8 cellular contexts compared by ENCODE assay signal in the genomic region with DNA sequence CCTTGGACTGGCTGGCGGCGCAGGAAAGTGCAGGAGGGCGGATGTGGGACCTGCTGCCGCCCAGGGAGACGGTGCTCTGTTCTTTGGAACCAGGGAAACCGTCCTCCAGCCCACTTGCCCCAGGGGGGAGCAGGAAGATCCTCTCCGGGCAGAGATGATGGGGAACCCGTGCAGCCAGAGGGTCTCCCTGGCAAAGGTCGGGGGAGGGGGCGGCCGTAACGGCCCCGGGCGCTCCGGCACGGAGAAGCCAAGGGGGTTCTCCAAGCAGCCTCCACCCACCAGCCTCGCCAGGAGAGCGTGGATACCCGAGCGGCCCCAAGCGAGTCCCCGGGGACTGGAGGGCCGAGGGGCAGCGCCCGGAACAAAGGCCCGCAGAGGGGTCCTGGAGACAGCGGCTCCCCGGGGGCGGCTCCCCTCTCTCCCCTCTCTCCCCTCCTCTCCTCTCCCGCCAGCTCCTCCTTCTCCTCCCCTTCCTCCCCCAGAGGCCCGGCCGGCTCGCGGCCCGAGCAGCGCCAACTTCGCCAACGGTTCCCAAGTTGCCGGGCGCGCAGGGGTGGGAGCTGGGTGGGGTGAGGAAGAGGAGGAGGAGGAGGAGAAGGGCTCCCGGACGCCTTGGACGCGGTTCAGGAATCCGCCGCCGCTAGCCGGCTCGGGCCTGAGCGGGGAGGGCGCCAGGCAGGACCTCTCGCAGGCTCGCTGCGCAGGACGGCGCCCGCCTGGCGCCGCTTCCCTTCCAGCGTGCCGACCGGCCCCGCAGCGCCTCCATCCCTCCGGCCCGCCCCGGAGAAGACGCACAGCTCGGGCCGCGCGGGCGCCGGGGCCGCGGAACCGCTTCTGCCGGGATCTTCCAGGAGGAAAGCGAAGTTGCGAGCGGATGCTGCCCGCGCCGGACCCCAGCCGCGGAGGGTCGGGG. TPM values are rescaled to one million over a fixed set of nuclear protein-coding genes. Genes with fewer than 3 reads are reported as not detected.
DNase-seq lines count a peak whose midpoint lies in the region; ATAC-seq and TF ChIP-seq lines count a peak whose summit lies in the region.

A gene with protein sequence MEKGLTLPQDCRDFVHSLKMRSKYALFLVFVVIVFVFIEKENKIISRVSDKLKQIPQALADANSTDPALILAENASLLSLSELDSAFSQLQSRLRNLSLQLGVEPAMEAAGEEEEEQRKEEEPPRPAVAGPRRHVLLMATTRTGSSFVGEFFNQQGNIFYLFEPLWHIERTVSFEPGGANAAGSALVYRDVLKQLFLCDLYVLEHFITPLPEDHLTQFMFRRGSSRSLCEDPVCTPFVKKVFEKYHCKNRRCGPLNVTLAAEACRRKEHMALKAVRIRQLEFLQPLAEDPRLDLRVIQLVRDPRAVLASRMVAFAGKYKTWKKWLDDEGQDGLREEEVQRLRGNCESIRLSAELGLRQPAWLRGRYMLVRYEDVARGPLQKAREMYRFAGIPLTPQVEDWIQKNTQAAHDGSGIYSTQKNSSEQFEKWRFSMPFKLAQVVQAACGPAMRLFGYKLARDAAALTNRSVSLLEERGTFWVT (plus strand): TSS at position 640 of the 913 bp plus-strand sequence. CDS start 41,448 bp downstream, outside the sequence.

- peak within 1 kb of the TSS; percentile 10 for H2BK120ac ChIP-seq in mesendoderm (ENCODE audit: low read depth, low read length)

- peak within 1 kb of the TSS; percentile 92 for H3K9ac ChIP-seq in mesendoderm (ENCODE audit: low read length)

- no peak within 1 kb of the TSS for H4K5ac ChIP-seq in mesendoderm (ENCODE audit: low read length)

- H3K23ac ChIP-seq in mesendoderm (ENCODE audit: low read length): peak within 1 kb of the TSS; percentile 100

- CTCF ChIA-PET in activated naive CD4-positive, alpha-beta T cell treated with anti-CD3 and anti-CD28 coated beads for 36 hours (lab: Charles Lee): interaction anchor here (0.6 to 2.7 kb wide), 7 partner anchors 8 to 258 kb away, joined by 3 to 14 read pairs (median 5); no protein-coding TSS in a partner anchor

- peaks cover 13% of the 10 kb centered on the region for H3K79me1 ChIP-seq in mesendoderm (ENCODE audit: low read length)

- peak; percentile 19 for DNase-seq in activated naive CD4-positive, alpha-beta T cell treated with anti-CD3 and anti-CD28 coated beads for 36 hours
- no peak for DNase-seq in activated naive CD4-positive, alpha-beta T cell treated with Interleukin-2 at 50 U/mL for 16 hours
- DNase-seq in endothelial cell (ENCODE audit: low spot score) (peak; percentile 53), mesendoderm (peak; percentile 70), DMS153 treated with DMSO at 0.1 percent for 48 hours (lab: John Stamatoyannopoulos, UW; ENCODE audit: unreplicated experiment) (no peak), SIG-M5 (lab: John Stamatoyannopoulos, UW) (no peak)

- H3K79me2 ChIP-seq in mesendoderm (ENCODE audit: control insufficient read depth, insufficient read depth, low read length): peaks cover 21% of the 10 kb centered on the region

- no peak within 1 kb of the TSS for H2BK15ac ChIP-seq in mesendoderm (replicated peaks; ENCODE audit: low read depth)

- H3K27ac ChIP-seq in mesendoderm (ENCODE audit: low read depth, low read length) (peak within 1 kb of the TSS; percentile 20), thymus (ENCODE audit: low read depth) (peak within 1 kb of the TSS; percentile 74)

- H3K36me3 Mint-ChIP-seq in activated naive CD4-positive, alpha-beta T cell treated with anti-CD3 and anti-CD28 coated beads for 36 hours (ENCODE audit: low read depth): no peaks in the 10 kb centered on the region
- no peaks in the 10 kb centered on the region for H3K36me3 Mint-ChIP-seq in endothelial cell (ENCODE audit: low read depth, unreplicated experiment)

- H3K27me3 ChIP-seq in mesendoderm (ENCODE audit: insufficient read depth, low read length, poor library complexity): no peaks in the 10 kb centered on the region
- H3K27me3 ChIP-seq in thymus (ENCODE audit: control insufficient read depth, insufficient read depth): peaks cover 44% of the 10 kb centered on the region

- WGBS in mesendoderm (ENCODE audit: extremely low coverage, insufficient coverage, low lambda C conversion rate): no CpG with 5 or more reads among the region's 88 CpGs
- WGBS in thymus: 3% methylated on average over 88 of the region's 88 CpGs

- peak within 1 kb of the TSS; percentile 89 for H3K18ac ChIP-seq in mesendoderm (ENCODE audit: low read length)

- peaks cover 1% of the 10 kb centered on the region for H3K9me3 ChIP-seq in thymus (ENCODE audit: control insufficient read depth)

- H4K8ac ChIP-seq in mesendoderm (ENCODE audit: low read depth, low read length): peak within 1 kb of the TSS; percentile 2

- H3K36me3 ChIP-seq in mesendoderm (ENCODE audit: control insufficient read depth, insufficient read depth, low read length) (no peaks in the 10 kb centered on the region), thymus (ENCODE audit: control insufficient read depth, insufficient read depth) (no peaks in the 10 kb centered on the region)

- H3K4me3 ChIP-seq in mesendoderm (ENCODE audit: low read length) (peak within 1 kb of the TSS; percentile 70), thymus (ENCODE audit: low read length) (peak within 1 kb of the TSS; percentile 48)

- peak within 1 kb of the TSS; percentile 58 for H3K27ac Mint-ChIP-seq in activated naive CD4-positive, alpha-beta T cell treated with anti-CD3 and anti-CD28 coated beads for 36 hours
- peak within 1 kb of the TSS; percentile 78 for H3K27ac Mint-ChIP-seq in endothelial cell (ENCODE audit: unreplicated experiment)

- H3K4ac ChIP-seq in mesendoderm (ENCODE audit: low read depth, low read length): peak within 1 kb of the TSS; percentile 81

- no peaks in the 10 kb centered on the region for H3K9me3 Mint-ChIP-seq in activated naive CD4-positive, alpha-beta T cell treated with anti-CD3 and anti-CD28 coated beads for 36 hours
- no peaks in the 10 kb centered on the region for H3K9me3 Mint-ChIP-seq in endothelial cell (ENCODE audit: unreplicated experiment)

- H3K27me3 Mint-ChIP-seq in activated naive CD4-positive, alpha-beta T cell treated with anti-CD3 and anti-CD28 coated beads for 36 hours (ENCODE audit: low read depth): peaks cover 26% of the 10 kb centered on the region
- peaks cover 27% of the 10 kb centered on the region for H3K27me3 Mint-ChIP-seq in endothelial cell (ENCODE audit: unreplicated experiment)

- H3K56ac ChIP-seq in mesendoderm (ENCODE audit: low read length): peak within 1 kb of the TSS; percentile 99

- intact Hi-C loops in activated naive CD4-positive, alpha-beta T cell treated with anti-CD3 and anti-CD28 coated beads for 36 hours (cut with micrococcal nuclease): loop anchor here (2.0 kb wide), 1 partner anchor 21 kb away; no protein-coding TSS in a partner anchor

- TF ChIP-seq CTCF in endothelial cell (IDR thresholded peaks at IDR 0.05; ENCODE audit: unreplicated experiment): no peak

- H2BK5ac ChIP-seq in mesendoderm (ENCODE audit: low read length): peak within 1 kb of the TSS; percentile 50

- peaks cover 7% of the 10 kb centered on the region for H3K4me1 ChIP-seq in mesendoderm (ENCODE audit: control insufficient read depth, low read depth, low read length)
- peaks cover 10% of the 10 kb centered on the region for H3K4me1 ChIP-seq in thymus (ENCODE audit: control insufficient read depth, insufficient read depth, low read length)

- no peak within 1 kb of the TSS for H2AK5ac ChIP-seq in mesendoderm (ENCODE audit: low read length)

- H3K4me3 Mint-ChIP-seq in activated naive CD4-positive, alpha-beta T cell treated with anti-CD3 and anti-CD28 coated beads for 36 hours: peak within 1 kb of the TSS; percentile 80
- H3K4me3 Mint-ChIP-seq in endothelial cell (ENCODE audit: unreplicated experiment): peak within 1 kb of the TSS; percentile 91

- ATAC-seq in SK-N-SH treated with all-trans-retinoic acid at 6 μM for 48 hours: peak; percentile 77

- H3K4me1 Mint-ChIP-seq in activated naive CD4-positive, alpha-beta T cell treated with anti-CD3 and anti-CD28 coated beads for 36 hours (ENCODE audit: low read depth): peaks cover 14% of the 10 kb centered on the region
- peaks cover 14% of the 10 kb centered on the region for H3K4me1 Mint-ChIP-seq in endothelial cell (ENCODE audit: unreplicated experiment)

- peak within 1 kb of the TSS; percentile 99 for H3K4me2 ChIP-seq in mesendoderm (ENCODE audit: low read length)

TF ChIP-seq in SK-N-SH treated with all-trans-retinoic acid at 6 μM for 48 hours, 23 proteins besides CTCF, POLR2A, EP300 and RAD21 (continues in another document):
- no peak for TF ChIP-seq ZNF70 (CRISPR knock-in tag; IDR thresholded peaks at IDR 0.05)
- TF ChIP-seq, protein P1, sequence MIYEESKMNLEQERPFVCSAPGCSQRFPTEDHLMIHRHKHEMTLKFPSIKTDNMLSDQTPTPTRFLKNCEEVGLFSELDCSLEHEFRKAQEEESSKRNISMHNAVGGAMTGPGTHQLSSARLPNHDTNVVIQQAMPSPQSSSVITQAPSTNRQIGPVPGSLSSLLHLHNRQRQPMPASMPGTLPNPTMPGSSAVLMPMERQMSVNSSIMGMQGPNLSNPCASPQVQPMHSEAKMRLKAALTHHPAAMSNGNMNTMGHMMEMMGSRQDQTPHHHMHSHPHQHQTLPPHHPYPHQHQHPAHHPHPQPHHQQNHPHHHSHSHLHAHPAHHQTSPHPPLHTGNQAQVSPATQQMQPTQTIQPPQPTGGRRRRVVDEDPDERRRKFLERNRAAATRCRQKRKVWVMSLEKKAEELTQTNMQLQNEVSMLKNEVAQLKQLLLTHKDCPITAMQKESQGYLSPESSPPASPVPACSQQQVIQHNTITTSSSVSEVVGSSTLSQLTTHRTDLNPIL (CRISPR knock-in tag; IDR thresholded peaks at IDR 0.05; ENCODE audit: low read depth): no peak
- no peak for TF ChIP-seq GLIS3 (CRISPR knock-in tag; IDR thresholded peaks at IDR 0.05)

RNA-seq across cellular contexts. Expression of the gene that starts here (rescaled TPM):
- total RNA-seq in activated naive CD4-positive, alpha-beta T cell treated with anti-CD3 and anti-CD28 coated beads for 36 hours: under 1 TPM; 0.55 to 0.57 TPM
- 3.8 TPM for total RNA-seq in endothelial cell (ENCODE audit: unreplicated experiment)
- 4.9 TPM for polyA plus RNA-seq in mesendoderm (2013, experiment 1 of 2)
- 4.9 TPM for polyA plus RNA-seq in mesendoderm (2013, experiment 2 of 2)
- 2.5 TPM for polyA plus RNA-seq in thymus

Comparison
In these comparisons a context has a peak if more than half of its experiments do, and no peak if none do; other contexts are left out.
1. Peak in DNase-seq in activated naive CD4-positive, alpha-beta T cell treated with anti-CD3 and anti-CD28 coated beads for 36 hours; RNA of the gene not detected or under 1 TPM.
2. DNase-seq: peak in endothelial cell (single experiment) and mesendoderm (single experiment); none in activated naive CD4-positive, alpha-beta T cell treated with Interleukin-2 at 50 U/mL for 16 hours (single experiment), DMS153 treated with DMSO at 0.1 percent for 48 hours (single experiment) and SIG-M5 (single experiment).